Comparison of ENCODE assay signal across 10 cellular contexts in genomic region chr12:92973614-92974013, GRCh38. TPM values are rescaled to one million over a fixed set of nuclear protein-coding genes. Genes with fewer than 3 reads are reported as not detected.
DNase-seq lines count a peak whose midpoint lies in the region; ATAC-seq lines count a peak whose summit lies in the region.
"Had no signal": no experiment of that assay in that cellular context is flagged by ENCODE, and none has a peak within 500 bp of the region (broad histone marks: within the 10 kb centered on the region; RNA-seq: fewer than 3 reads in every experiment).

No MANE protein-coding gene starts in this region.

- DNase-seq in NOMO-1 treated with dmso at 0.1 percent for 144 hours (lab: John Stamatoyannopoulos, UW; ENCODE audit: unreplicated experiment): peak; percentile 74
- peak; percentile 61 for DNase-seq in kidney tubule cell (ENCODE audit: low spot score)
- DNase-seq in NCI-H187 treated with DMSO at 0.1 percent for 48 hours (lab: John Stamatoyannopoulos, UW): no peak
- DNase-seq in NCI-H1694 (lab: John Stamatoyannopoulos, UW): no peak
- DNase-seq in SK-N-DZ (ENCODE audit: low spot score): no peak
- no peak for DNase-seq in activated CD4-positive, alpha-beta T cell treated with anti-CD3 and anti-CD28 coated beads, Interleukin-2, amount 50 U/mL, for 1 hour
- DNase-seq: activated CD4-positive, alpha-beta T cell treated with anti-CD3 and anti-CD28 coated beads for 48 hours; left cardiac atrium had no signal

- peak; percentile 62 for ATAC-seq in GM18498 (IDR thresholded peaks at IDR 0.05; ENCODE audit: unreplicated experiment)
- peak; percentile 38 for ATAC-seq in HG02610 (IDR thresholded peaks at IDR 0.05; ENCODE audit: unreplicated experiment)

RNA-seq across cellular contexts. Expression of gene EEA1, which starts 44.5 kb away (rescaled TPM):
- 2.6 and 5.3 TPM in 2 replicates for polyA plus RNA-seq in SK-N-DZ (2014; cell fraction: cytosol; rRNA removed)
- polyA plus RNA-seq in SK-N-DZ (2014; cell fraction: nucleus; rRNA removed): 4.0 and 6.0 TPM in 2 replicates

Comparison
In these comparisons a context has a peak if more than half of its experiments do, and no peak if none do; other contexts are left out.
1. DNase-seq: peak in NOMO-1 treated with dmso at 0.1 percent for 144 hours (single experiment) and kidney tubule cell (single experiment); none in NCI-H187 treated with DMSO at 0.1 percent for 48 hours (single experiment), NCI-H1694 (single experiment), SK-N-DZ (single experiment) and activated CD4-positive, alpha-beta T cell treated with anti-CD3 and anti-CD28 coated beads, Interleukin-2, amount 50 U/mL, for 1 hour (single experiment).